20 cellular contexts compared by ENCODE assay signal in the genomic region with DNA sequence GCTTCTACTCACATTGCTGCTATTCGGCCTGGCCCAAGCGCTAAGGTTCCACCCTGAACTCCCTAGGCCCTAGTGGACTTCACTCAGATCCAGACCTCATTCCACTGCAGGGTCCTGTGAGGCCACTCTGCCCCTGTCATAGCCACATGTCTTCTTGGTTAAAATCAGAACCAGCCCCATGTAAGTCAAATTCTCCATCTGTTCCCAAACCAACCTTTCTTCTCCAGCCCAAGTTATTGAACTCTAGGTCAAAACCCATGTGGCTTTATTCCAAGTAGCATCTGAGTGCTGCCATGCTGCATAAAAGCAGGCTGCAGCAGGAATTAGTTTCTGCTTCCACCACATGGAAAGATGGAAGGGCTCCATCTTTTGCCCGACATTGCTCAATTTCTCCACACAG.
DNase-seq lines count a peak whose midpoint lies in the region; ATAC-seq and TF ChIP-seq lines count a peak whose summit lies in the region.
"Had no signal": no experiment of that assay in that cellular context is flagged by ENCODE, and none has a peak within 500 bp of the region (broad histone marks: within the 10 kb centered on the region; RNA-seq: fewer than 3 reads in every experiment).

No MANE protein-coding gene starts in this region.

- no peak for TF ChIP-seq RAD21 in IMR-90 (IDR thresholded peaks at IDR 0.05; ENCODE audit: low read length)

- no peak overlapping the region for H2BK5ac ChIP-seq in IMR-90 (ENCODE audit: low read depth, low read length, poor library complexity, severe bottlenecking)
- no peak overlapping the region for H2BK5ac ChIP-seq in trophoblast cell (ENCODE audit: low read depth, low read length, poor library complexity)

- no TSS peak for BruUV-seq in IMR-90 (replicated peaks; lab: Mats Ljungman, UMichigan)

- no peak overlapping the region for H3K27ac ChIP-seq in IMR-90 (ENCODE audit: insufficient read depth, low read length)
- no peak overlapping the region for H3K27ac ChIP-seq in trophoblast cell (ENCODE audit: low read depth, low read length)
- H3K27ac ChIP-seq: BLaER1 treated with 17β-estradiol and CSF1 and Interleukin-3, amounts not matched to agents 10 nM and 100 nM; C4-2B had no signal

- no peaks in the 10 kb centered on the region for H3K36me3 ChIP-seq in IMR-90 (ENCODE audit: control insufficient read depth, insufficient read depth, low read length)
- no peaks in the 10 kb centered on the region for H3K36me3 ChIP-seq in trophoblast cell (ENCODE audit: control insufficient read depth in 1 of 2, insufficient read depth in 2 of 2, low read length in 2 of 2)
- H3K36me3 ChIP-seq: BLaER1 treated with 17β-estradiol and CSF1 and Interleukin-3, amounts not matched to agents 10 nM and 100 nM had no signal

- H3K27me3 ChIP-seq in IMR-90 (ENCODE audit: control insufficient read depth, insufficient read depth, low read length) (no peaks in the 10 kb centered on the region), trophoblast cell (ENCODE audit: insufficient read depth, low read length) (no peaks in the 10 kb centered on the region)
- H3K27me3 ChIP-seq: BLaER1 treated with 17β-estradiol and CSF1 and Interleukin-3, amounts not matched to agents 10 nM and 100 nM had no signal

- peaks cover 18% of the 10 kb centered on the region for H3K9me3 Mint-ChIP-seq in chondrocyte (ENCODE audit: low read depth)
- H3K9me3 Mint-ChIP-seq: CD4-positive, alpha-beta T cell; CD8-positive, alpha-beta T cell had no signal

- no peak overlapping the region for H2AK9ac ChIP-seq in IMR-90 (replicated peaks; ENCODE audit: low read depth, low read length, poor library complexity)

- H2BK120ac ChIP-seq in IMR-90 (ENCODE audit: low read depth, low read length) (peak overlapping the region; percentile 35; the same call in 1 of the 2 replicates), trophoblast cell (ENCODE audit: insufficient read depth, low read length, poor library complexity) (no peak overlapping the region)

- H3K36me3 Mint-ChIP-seq in chondrocyte (ENCODE audit: low read depth) = no peaks in the 10 kb centered on the region
- H3K36me3 Mint-ChIP-seq: CD8-positive, alpha-beta T cell had no signal

- in situ Hi-C loops in IMR-90 (cut with MboI; ENCODE audit: low sequenced_read_pairs) = no loop called here

- no peak overlapping the region for H3K4me3 Mint-ChIP-seq in chondrocyte (ENCODE audit: unreplicated experiment)
- H3K4me3 Mint-ChIP-seq: B cell; CD4-positive, alpha-beta T cell; CD8-positive, alpha-beta T cell had no signal

- H4K5ac ChIP-seq in IMR-90 (ENCODE audit: low read depth, low read length) = no peak overlapping the region

- H3K79me1 ChIP-seq in IMR-90 (ENCODE audit: low read depth in 1 of 2, low read length in 2 of 2) (no peaks in the 10 kb centered on the region), trophoblast cell (ENCODE audit: low read length) (peaks cover 14% of the 10 kb centered on the region)

- H3K4me3 ChIP-seq in IMR-90 (ENCODE audit: insufficient read depth, low read depth, low read length) (no peak overlapping the region), trophoblast cell (ENCODE audit: low read depth, low read length) (no peak overlapping the region)
- H3K4me3 ChIP-seq: BLaER1 treated with 17β-estradiol and CSF1 and Interleukin-3, amounts not matched to agents 10 nM and 100 nM had no signal

- H3K9me3 ChIP-seq in IMR-90 (ENCODE audit: control insufficient read depth, insufficient read depth, low read length) (no peaks in the 10 kb centered on the region), trophoblast cell (ENCODE audit: insufficient read depth, low read depth, low read length) (no peaks in the 10 kb centered on the region)
- H3K9me3 ChIP-seq: Caco-2 had no signal

- no peaks in the 10 kb centered on the region for H3K27me3 Mint-ChIP-seq in chondrocyte (ENCODE audit: low read depth)
- H3K27me3 Mint-ChIP-seq: B cell; CD4-positive, alpha-beta T cell had no signal

- dilution Hi-C loops in IMR-90 (cut with HindIII; ENCODE audit: low sequenced_read_pairs, unreplicated experiment) = no loop called here

- peak overlapping the region; percentile 29; the same call in 1 of the 2 replicates for H3K18ac ChIP-seq in IMR-90 (ENCODE audit: low read depth, low read length)
- H3K18ac ChIP-seq in trophoblast cell (ENCODE audit: low read length) = no peak overlapping the region

- peaks cover 47% of the 10 kb centered on the region for H3K4me1 Mint-ChIP-seq in chondrocyte (ENCODE audit: low read depth)
- H3K4me1 Mint-ChIP-seq: B cell had no signal

- no peak overlapping the region for H3K14ac ChIP-seq in IMR-90 (replicated peaks; ENCODE audit: low read depth, low read length)
- no peak overlapping the region for H3K14ac ChIP-seq in trophoblast cell (ENCODE audit: low read length)

- peak overlapping the region; percentile 0 for H3K27ac Mint-ChIP-seq in chondrocyte (ENCODE audit: unreplicated experiment)
- H3K27ac Mint-ChIP-seq: B cell; CD4-positive, alpha-beta T cell; CD8-positive, alpha-beta T cell had no signal

- H2AFZ ChIP-seq in IMR-90 (replicated peaks; ENCODE audit: low read length, poor library complexity) = no peak overlapping the region
- no peak overlapping the region for H2AFZ ChIP-seq in trophoblast cell (ENCODE audit: insufficient read depth, low read length, poor library complexity)

- CTCF ChIA-PET in IMR-90 (lab: Yijun Ruan, JAX) = interaction anchor here (1.1 kb wide), 1 partner anchor 733 kb away, joined by 3 read pairs; no protein-coding TSS in a partner anchor

- POLR2A ChIA-PET in IMR-90 (lab: Charles Lee; ENCODE audit: unreplicated experiment) = no interaction called here

- no CpG with 5 or more reads among the region's 3 CpGs for WGBS in IMR-90 (ENCODE audit: extremely low coverage in 2 of 2, insufficient read length in 1 of 2), 2 experiments
- WGBS in trophoblast cell (ENCODE audit: extremely low coverage, insufficient coverage, insufficient read length) = no CpG with 5 or more reads among the region's 3 CpGs

- no peak overlapping the region for H3K56ac ChIP-seq in IMR-90 (ENCODE audit: extremely low read depth, insufficient read depth, low read length)

- peak overlapping the region; percentile 27; the same call in 1 of the 3 replicates for H2BK15ac ChIP-seq in IMR-90 (ENCODE audit: low read depth, low read length)

- no peak overlapping the region for H4K12ac ChIP-seq in trophoblast cell (ENCODE audit: low read depth, low read length)

- H3K4ac ChIP-seq in IMR-90 (ENCODE audit: low read depth, low read length) (peak overlapping the region; percentile 36; the same call in 1 of the 2 replicates), trophoblast cell (ENCODE audit: low read depth, low read length) (no peak overlapping the region)

- no peak for TF ChIP-seq CTCF in IMR-90 (conservative IDR thresholded peaks at IDR 0.05; ENCODE audit: low read depth, low read length)
- no peak for TF ChIP-seq CTCF in chondrocyte (IDR thresholded peaks at IDR 0.05)

- H2BK20ac ChIP-seq in IMR-90 (ENCODE audit: low read depth, low read length) = no peak overlapping the region

- DNase-seq in IMR-90 (no peak), chondrocyte (ENCODE audit: low spot score) (no peak), fibroblast of gingiva (ENCODE audit: low read depth) (peak; percentile 70), trophoblast cell (no peak), cortex of kidney (lab: John Stamatoyannopoulos, UW) (no peak), germinal center (ENCODE audit: low spot score) (no peak)
- DNase-seq: 8988T; ACHN; AML-193; Caco-2; Calu3; CD4-positive, alpha-beta T cell; CD8-positive, alpha-beta T cell; DMS79 treated with DMSO at 0.1 percent for 48 hours; GF-D8 had no signal

- H3K9ac ChIP-seq in IMR-90 (ENCODE audit: low read depth, low read length) (no peak overlapping the region), trophoblast cell (ENCODE audit: low read length) (no peak overlapping the region)
- H3K9ac ChIP-seq: BLaER1 treated with 17β-estradiol and CSF1 and Interleukin-3, amounts not matched to agents 10 nM and 100 nM had no signal

- H3K4me2 ChIP-seq in IMR-90 (ENCODE audit: low read depth, low read length) = no peak overlapping the region
- H3K4me2 ChIP-seq in trophoblast cell (ENCODE audit: low read length) = no peak overlapping the region
- H3K4me2 ChIP-seq: BLaER1 treated with 17β-estradiol and CSF1 and Interleukin-3, amounts not matched to agents 10 nM and 100 nM had no signal

- H3K9me1 ChIP-seq in IMR-90 (ENCODE audit: insufficient read depth, low read length) = peaks cover 11% of the 10 kb centered on the region

- TF ChIP-seq POLR2A in IMR-90 (IDR thresholded peaks at IDR 0.05; ENCODE audit: low read depth, low read length) = no peak

- no peak for ATAC-seq in IMR-90 (ENCODE audit: low read depth)
- no peak for ATAC-seq in GM21737 (IDR thresholded peaks at IDR 0.05; ENCODE audit: unreplicated experiment)
- no peak for ATAC-seq in GM19351 (IDR thresholded peaks at IDR 0.05; ENCODE audit: unreplicated experiment)
- ATAC-seq: CD8-positive, alpha-beta T cell had no signal

- intact Hi-C loops in IMR-90 (cut with micrococcal nuclease) = no loop called here

- H2AK5ac ChIP-seq in IMR-90 (ENCODE audit: low read depth, low read length) (peak overlapping the region; percentile 27), trophoblast cell (ENCODE audit: low read length) (peak overlapping the region; percentile 11)

- H3K79me2 ChIP-seq in trophoblast cell (ENCODE audit: control insufficient read depth, insufficient read depth, low read length, poor library complexity) = peaks cover 1% of the 10 kb centered on the region

- no peaks in the 10 kb centered on the region for H4K20me1 ChIP-seq in IMR-90 (ENCODE audit: insufficient read depth, low read length)
- H4K20me1 ChIP-seq: BLaER1 treated with 17β-estradiol and CSF1 and Interleukin-3, amounts not matched to agents 10 nM and 100 nM had no signal

- H3K4me1 ChIP-seq in IMR-90 (ENCODE audit: control insufficient read depth, insufficient read depth, low read length) = peaks cover 16% of the 10 kb centered on the region
- H3K4me1 ChIP-seq in trophoblast cell (ENCODE audit: control insufficient read depth in 1 of 2, insufficient read depth in 2 of 2, low read length in 2 of 2) = peaks cover 11% of the 10 kb centered on the region in 2 experiments
- H3K4me1 ChIP-seq: Caco-2 had no signal

- peak overlapping the region; percentile 80 for H2BK12ac ChIP-seq in trophoblast cell (ENCODE audit: low read length)

- H3K23ac ChIP-seq in IMR-90 (ENCODE audit: low read depth, low read length) (no peak overlapping the region), trophoblast cell (ENCODE audit: low read length) (no peak overlapping the region)

- no peak overlapping the region for H4K8ac ChIP-seq in IMR-90 (ENCODE audit: low read depth in 2 of 2, low read length in 2 of 2)
- H4K8ac ChIP-seq in trophoblast cell (ENCODE audit: low read depth, low read length) = no peak overlapping the region

- H4K91ac ChIP-seq in IMR-90 (ENCODE audit: insufficient read depth, low read depth, low read length) (no peak overlapping the region; the same call in 1 of the 2 replicates), trophoblast cell (ENCODE audit: low read depth, low read length) (peak overlapping the region; percentile 60)

TF ChIP-seq in IMR-90, 13 proteins besides CTCF, POLR2A, EP300 and RAD21 (continues in another document):
- no peak for TF ChIP-seq RFX5 (IDR thresholded peaks at IDR 0.05; ENCODE audit: low read depth, low read length)
- TF ChIP-seq CEBPB (IDR thresholded peaks at IDR 0.05; ENCODE audit: low read depth, low read length) = no peak
- TF ChIP-seq CHD1 (IDR thresholded peaks at IDR 0.05; ENCODE audit: low read depth, low read length) = no peak
- no peak for TF ChIP-seq RCOR1 (IDR thresholded peaks at IDR 0.05; ENCODE audit: insufficient replicate concordance, low read length)
